1 cellular context compared by ENCODE assay signal in the genomic region with DNA sequence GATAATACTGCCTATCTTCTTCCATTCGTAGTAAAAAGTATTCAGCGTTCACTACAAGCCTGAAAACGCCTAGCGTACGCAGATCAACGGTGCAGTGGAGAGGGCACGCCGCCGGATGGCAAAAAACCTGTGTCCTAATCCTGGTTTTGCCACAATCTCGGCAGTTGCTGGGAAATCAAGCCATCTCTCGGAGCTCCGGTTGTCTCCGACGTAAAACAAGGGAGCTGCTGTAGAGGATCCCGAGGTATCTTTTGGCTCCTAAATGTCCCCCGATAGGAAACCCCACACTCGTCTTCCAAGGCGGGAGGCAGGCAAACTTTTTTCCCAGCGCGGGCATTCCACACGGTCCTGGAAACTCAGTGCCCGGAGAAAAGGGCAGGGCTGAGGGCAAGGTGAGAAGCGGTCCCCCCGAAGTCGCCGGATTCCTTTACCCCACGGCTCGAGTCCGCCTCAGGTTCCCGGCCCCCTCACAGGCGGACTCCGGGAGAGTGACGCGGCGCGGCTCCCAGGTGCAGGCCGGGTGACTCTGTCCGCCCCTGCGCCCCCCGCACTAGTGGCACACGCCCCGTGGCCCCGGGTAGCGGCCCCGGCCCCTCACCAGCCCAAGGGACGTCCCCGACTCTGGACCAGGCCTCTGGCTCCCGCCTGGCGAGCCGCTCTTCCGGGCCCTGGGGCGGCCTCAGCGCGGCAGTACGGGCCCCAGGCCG.
TF ChIP-seq lines count a peak whose summit lies in the region.

No MANE protein-coding gene starts in this region.

TF ChIP-seq in HepG2, 621 proteins besides CTCF, POLR2A, EP300 and RAD21 (continued from another document and continues in another):
- TF ChIP-seq ZNF513 (CRISPR knock-in tag; conservative IDR thresholded peaks at IDR 0.05) (no peak), SNRNP70 (IDR thresholded peaks at IDR 0.05; ENCODE audit: low read depth, low read length) (no peak), SP4 (CRISPR knock-in tag; IDR thresholded peaks at IDR 0.05) (no peak), CEBPG (CRISPR knock-in tag; IDR thresholded peaks at IDR 0.05) (no peak), ZBTB26 (CRISPR knock-in tag; IDR thresholded peaks at IDR 0.05; ENCODE audit: borderline replicate concordance) (no peak), ZFP37 (CRISPR knock-in tag; IDR thresholded peaks at IDR 0.05; ENCODE audit: borderline replicate concordance) (0 out of 2 replicates have a peak, but pooled peaks have one; percentile 12), NR2F1 (CRISPR knock-in tag; IDR thresholded peaks at IDR 0.05) (no peak), MLXIP (CRISPR knock-in tag; IDR thresholded peaks at IDR 0.05; ENCODE audit: borderline replicate concordance) (no peak), ZNF549 (CRISPR knock-in tag; IDR thresholded peaks at IDR 0.05) (no peak), E2F5 (CRISPR knock-in tag; conservative IDR thresholded peaks at IDR 0.05) (no peak), REPIN1 (CRISPR knock-in tag; IDR thresholded peaks at IDR 0.05; ENCODE audit: borderline replicate concordance, low read depth) (peak; percentile 44; the same call in 1 of the 2 replicates), ZNF569 (CRISPR knock-in tag; IDR thresholded peaks at IDR 0.05; ENCODE audit: borderline replicate concordance) (no peak), ZFP36 (IDR thresholded peaks at IDR 0.05; ENCODE audit: borderline replicate concordance, low read depth, low read length, partially characterized antibody) (no peak), ZNF460 (CRISPR knock-in tag; IDR thresholded peaks at IDR 0.05; ENCODE audit: borderline replicate concordance) (no peak), KDM2A (CRISPR knock-in tag; IDR thresholded peaks at IDR 0.05; ENCODE audit: borderline replicate concordance, low read depth) (no peak), DDIT3 (CRISPR knock-in tag; IDR thresholded peaks at IDR 0.05) (no peak), SALL1 (CRISPR knock-in tag; IDR thresholded peaks at IDR 0.05) (no peak), KLF6 (CRISPR knock-in tag; IDR thresholded peaks at IDR 0.05) (no peak), TFDP2 (CRISPR knock-in tag; IDR thresholded peaks at IDR 0.05) (no peak), ZMYM3 (CRISPR knock-in tag; IDR thresholded peaks at IDR 0.05) (no peak), PCBP2 (optimal IDR thresholded peaks at IDR 0.05; ENCODE audit: low read depth, low read length, poor library complexity, severe bottlenecking) (no peak), ZNF782 (CRISPR knock-in tag; IDR thresholded peaks at IDR 0.05; ENCODE audit: borderline replicate concordance) (no peak; the same call in 1 of the 2 replicates), GTF3A (CRISPR knock-in tag; conservative IDR thresholded peaks at IDR 0.05) (no peak)
- TF ChIP-seq, protein P1, sequence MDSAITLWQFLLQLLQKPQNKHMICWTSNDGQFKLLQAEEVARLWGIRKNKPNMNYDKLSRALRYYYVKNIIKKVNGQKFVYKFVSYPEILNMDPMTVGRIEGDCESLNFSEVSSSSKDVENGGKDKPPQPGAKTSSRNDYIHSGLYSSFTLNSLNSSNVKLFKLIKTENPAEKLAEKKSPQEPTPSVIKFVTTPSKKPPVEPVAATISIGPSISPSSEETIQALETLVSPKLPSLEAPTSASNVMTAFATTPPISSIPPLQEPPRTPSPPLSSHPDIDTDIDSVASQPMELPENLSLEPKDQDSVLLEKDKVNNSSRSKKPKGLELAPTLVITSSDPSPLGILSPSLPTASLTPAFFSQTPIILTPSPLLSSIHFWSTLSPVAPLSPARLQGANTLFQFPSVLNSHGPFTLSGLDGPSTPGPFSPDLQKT (CRISPR knock-in tag; IDR thresholded peaks at IDR 0.05; ENCODE audit: borderline replicate concordance), result no peak
- TF ChIP-seq, protein P2, sequence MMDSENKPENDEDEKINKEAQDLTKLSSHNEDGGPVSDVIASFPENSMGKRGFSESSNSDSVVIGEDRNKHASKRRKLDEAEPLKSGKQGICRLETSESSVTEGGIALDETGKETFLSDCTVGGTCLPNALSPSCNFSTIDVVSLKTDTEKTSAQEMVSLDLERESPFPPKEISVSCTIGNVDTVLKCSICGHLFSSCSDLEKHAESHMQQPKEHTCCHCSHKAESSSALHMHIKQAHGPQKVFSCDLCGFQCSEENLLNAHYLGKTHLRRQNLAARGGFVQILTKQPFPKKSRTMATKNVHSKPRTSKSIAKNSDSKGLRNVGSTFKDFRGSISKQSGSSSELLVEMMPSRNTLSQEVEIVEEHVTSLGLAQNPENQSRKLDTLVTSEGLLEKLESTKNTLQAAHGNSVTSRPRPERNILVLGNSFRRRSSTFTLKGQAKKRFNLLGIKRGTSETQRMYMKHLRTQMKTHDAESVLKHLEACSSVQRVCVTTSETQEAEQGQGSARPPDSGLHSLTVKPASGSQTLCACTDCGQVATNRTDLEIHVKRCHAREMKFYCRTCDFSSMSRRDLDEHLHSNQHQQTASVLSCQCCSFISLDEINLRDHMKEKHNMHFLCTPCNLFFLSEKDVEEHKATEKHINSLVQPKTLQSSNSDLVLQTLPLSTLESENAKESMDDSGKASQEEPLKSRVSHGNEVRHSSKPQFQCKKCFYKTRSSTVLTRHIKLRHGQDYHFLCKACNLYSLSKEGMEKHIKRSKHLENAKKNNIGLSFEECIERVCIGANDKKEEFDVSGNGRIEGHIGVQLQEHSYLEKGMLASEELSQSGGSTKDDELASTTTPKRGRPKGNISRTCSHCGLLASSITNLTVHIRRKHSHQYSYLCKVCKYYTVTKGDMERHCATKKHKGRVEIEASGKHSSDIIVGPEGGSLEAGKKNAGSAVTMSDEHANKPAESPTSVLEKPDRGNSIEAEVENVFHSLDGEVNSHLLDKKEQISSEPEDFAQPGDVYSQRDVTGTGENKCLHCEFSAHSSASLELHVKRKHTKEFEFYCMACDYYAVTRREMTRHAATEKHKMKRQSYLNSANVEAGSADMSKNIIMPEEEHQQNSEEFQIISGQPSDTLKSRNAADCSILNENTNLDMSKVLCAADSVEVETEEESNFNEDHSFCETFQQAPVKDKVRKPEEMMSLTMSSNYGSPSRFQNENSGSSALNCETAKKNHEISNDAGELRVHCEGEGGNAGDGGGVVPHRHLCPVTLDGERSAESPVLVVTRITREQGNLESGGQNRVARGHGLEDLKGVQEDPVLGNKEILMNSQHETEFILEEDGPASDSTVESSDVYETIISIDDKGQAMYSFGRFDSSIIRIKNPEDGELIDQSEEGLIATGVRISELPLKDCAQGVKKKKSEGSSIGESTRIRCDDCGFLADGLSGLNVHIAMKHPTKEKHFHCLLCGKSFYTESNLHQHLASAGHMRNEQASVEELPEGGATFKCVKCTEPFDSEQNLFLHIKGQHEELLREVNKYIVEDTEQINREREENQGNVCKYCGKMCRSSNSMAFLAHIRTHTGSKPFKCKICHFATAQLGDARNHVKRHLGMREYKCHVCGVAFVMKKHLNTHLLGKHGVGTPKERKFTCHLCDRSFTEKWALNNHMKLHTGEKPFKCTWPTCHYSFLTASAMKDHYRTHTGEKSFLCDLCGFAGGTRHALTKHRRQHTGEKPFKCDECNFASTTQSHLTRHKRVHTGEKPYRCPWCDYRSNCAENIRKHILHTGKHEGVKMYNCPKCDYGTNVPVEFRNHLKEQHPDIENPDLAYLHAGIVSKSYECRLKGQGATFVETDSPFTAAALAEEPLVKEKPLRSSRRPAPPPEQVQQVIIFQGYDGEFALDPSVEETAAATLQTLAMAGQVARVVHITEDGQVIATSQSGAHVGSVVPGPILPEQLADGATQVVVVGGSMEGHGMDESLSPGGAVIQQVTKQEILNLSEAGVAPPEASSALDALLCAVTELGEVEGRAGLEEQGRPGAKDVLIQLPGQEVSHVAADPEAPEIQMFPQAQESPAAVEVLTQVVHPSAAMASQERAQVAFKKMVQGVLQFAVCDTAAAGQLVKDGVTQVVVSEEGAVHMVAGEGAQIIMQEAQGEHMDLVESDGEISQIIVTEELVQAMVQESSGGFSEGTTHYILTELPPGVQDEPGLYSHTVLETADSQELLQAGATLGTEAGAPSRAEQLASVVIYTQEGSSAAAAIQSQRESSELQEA (CRISPR knock-in tag; IDR thresholded peaks at IDR 0.05; ENCODE audit: not compliant biosample characterization), result peak; percentile 72
- TF ChIP-seq, protein P3, sequence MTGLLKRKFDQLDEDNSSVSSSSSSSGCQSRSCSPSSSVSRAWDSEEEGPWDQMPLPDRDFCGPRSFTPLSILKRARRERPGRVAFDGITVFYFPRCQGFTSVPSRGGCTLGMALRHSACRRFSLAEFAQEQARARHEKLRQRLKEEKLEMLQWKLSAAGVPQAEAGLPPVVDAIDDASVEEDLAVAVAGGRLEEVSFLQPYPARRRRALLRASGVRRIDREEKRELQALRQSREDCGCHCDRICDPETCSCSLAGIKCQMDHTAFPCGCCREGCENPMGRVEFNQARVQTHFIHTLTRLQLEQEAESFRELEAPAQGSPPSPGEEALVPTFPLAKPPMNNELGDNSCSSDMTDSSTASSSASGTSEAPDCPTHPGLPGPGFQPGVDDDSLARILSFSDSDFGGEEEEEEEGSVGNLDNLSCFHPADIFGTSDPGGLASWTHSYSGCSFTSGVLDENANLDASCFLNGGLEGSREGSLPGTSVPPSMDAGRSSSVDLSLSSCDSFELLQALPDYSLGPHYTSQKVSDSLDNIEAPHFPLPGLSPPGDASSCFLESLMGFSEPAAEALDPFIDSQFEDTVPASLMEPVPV (CRISPR knock-in tag; IDR thresholded peaks at IDR 0.05), result no peak
